In genomic region chr18:62399781-62400308, GRCh38 we compare ENCODE assay signal across 7 cellular contexts.
DNase-seq lines count a peak whose midpoint lies in the region; ATAC-seq lines count a peak whose summit lies in the region.

No MANE protein-coding gene starts in this region.

- DNase-seq in RKO (ENCODE audit: low spot score), result peak; percentile 34
- DNase-seq in left colon, result peak; percentile 33 to 42
- DNase-seq in middle frontal gyrus (ENCODE audit: extremely low spot score, low spot score), result no peak
- DNase-seq in Ammon's horn (ENCODE audit: low spot score), result no peak

- intact Hi-C loops in left colon (cut with DNase I, micrococcal nuclease), result no loop called here

- peak; percentile 67 for ATAC-seq in GM18502 (IDR thresholded peaks at IDR 0.05; ENCODE audit: poor library complexity, unreplicated experiment)
- ATAC-seq in HG02884 (IDR thresholded peaks at IDR 0.05; ENCODE audit: unreplicated experiment), result peak; percentile 62
- ATAC-seq in left colon, result peak; percentile 79
- ATAC-seq in GM18520 (IDR thresholded peaks at IDR 0.05; ENCODE audit: unreplicated experiment), result no peak

Comparison
In these comparisons a context has a peak if more than half of its experiments do, and no peak if none do; other contexts are left out.
1. DNase-seq: peak in RKO (single experiment) and left colon (2 of 2); none in middle frontal gyrus (single experiment) and Ammon's horn (single experiment).